Comparison of ENCODE assay signal across 20 cellular contexts in the genomic region with DNA sequence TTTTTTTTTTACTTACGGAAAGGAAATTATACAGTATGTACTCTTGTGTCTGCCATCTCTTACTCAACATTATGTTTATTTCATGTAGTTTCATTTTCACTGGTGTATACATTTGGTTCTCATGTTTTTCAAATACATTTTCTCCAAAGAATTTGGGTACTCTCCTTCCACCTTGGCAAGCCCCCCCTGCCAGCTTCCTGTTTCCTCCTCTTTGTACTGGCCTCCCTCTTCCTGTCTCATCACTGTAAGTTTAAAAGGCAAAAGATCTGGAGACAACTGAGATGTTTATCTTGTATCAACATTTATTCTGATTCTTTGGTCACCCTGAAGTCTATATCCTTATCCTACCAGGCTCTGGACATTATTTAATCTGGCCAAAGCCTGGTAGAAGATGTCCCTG.
A peak's percentile ranks its signal among the peaks of the same experiment; 100 is the strongest.
DNase-seq lines count a peak whose midpoint lies in the region; ATAC-seq and TF ChIP-seq lines count a peak whose summit lies in the region.
"Had no signal": no experiment of that assay in that cellular context is flagged by ENCODE, and none has a peak within 500 bp of the region (broad histone marks: within the 10 kb centered on the region; RNA-seq: fewer than 3 reads in every experiment).

No MANE protein-coding gene starts in this region.

- H3K4me1 Mint-ChIP-seq in activated CD4-positive, alpha-beta T cell treated with anti-CD3 and anti-CD28 coated beads for 36 hours: peaks cover 15% of the 10 kb centered on the region
- H3K4me1 Mint-ChIP-seq in CD4-positive, alpha-beta T cell (ENCODE audit: low read depth): peaks cover 17% of the 10 kb centered on the region
- H3K4me1 Mint-ChIP-seq in T-helper 2 cell treated with Interferon-gamma antibody and Interleukin-4, amounts not matched to agents 5 μg/mL and 100 μg/mL, for 36 hours (ENCODE audit: low read depth): peaks cover 8% of the 10 kb centered on the region
- peaks cover 16% of the 10 kb centered on the region for H3K4me1 Mint-ChIP-seq in mesothelial cell of epicardium
- H3K4me1 Mint-ChIP-seq: IgD-negative memory B cell had no signal

- H3K4me1 ChIP-seq in gastrocnemius medialis: peaks cover 3 to 7% of the 10 kb centered on the region in 2 donors

- ATAC-seq in activated CD4-positive, alpha-beta T cell treated with anti-CD3 and anti-CD28 coated beads for 36 hours: no peak
- no peak for ATAC-seq in CD4-positive, alpha-beta T cell (ENCODE audit: poor library complexity)
- ATAC-seq in HG02938 (IDR thresholded peaks at IDR 0.05; ENCODE audit: unreplicated experiment) (no peak), gastrocnemius medialis (no peak)
- ATAC-seq: esophagus mucosa had no signal

- peak overlapping the region; percentile 70 for H3K27ac Mint-ChIP-seq in activated CD4-positive, alpha-beta T cell treated with anti-CD3 and anti-CD28 coated beads for 36 hours
- H3K27ac Mint-ChIP-seq in CD4-positive, alpha-beta T cell: peak overlapping the region; percentile 67
- peak overlapping the region; percentile 20 for H3K27ac Mint-ChIP-seq in T-helper 2 cell treated with Interferon-gamma antibody and Interleukin-4, amounts not matched to agents 5 μg/mL and 100 μg/mL, for 36 hours
- peak overlapping the region; percentile 0 for H3K27ac Mint-ChIP-seq in mesothelial cell of epicardium
- H3K27ac Mint-ChIP-seq: IgD-negative memory B cell had no signal

- TF ChIP-seq CTCF in CD4-positive, alpha-beta T cell (IDR thresholded peaks at IDR 0.05): no peak
- TF ChIP-seq CTCF in mesothelial cell of epicardium (IDR thresholded peaks at IDR 0.05; ENCODE audit: unreplicated experiment) (no peak), gastrocnemius medialis (IDR thresholded peaks at IDR 0.05 in 4 of 5, conservative IDR thresholded peaks at IDR 0.05 in 1 of 5) (no peak)

- no peak overlapping the region for H3K4me3 ChIP-seq in gastrocnemius medialis
- H3K4me3 ChIP-seq: ascending aorta had no signal

- H3K36me3 Mint-ChIP-seq in activated CD4-positive, alpha-beta T cell treated with anti-CD3 and anti-CD28 coated beads for 36 hours (ENCODE audit: low read depth): no peaks in the 10 kb centered on the region
- H3K36me3 Mint-ChIP-seq in CD4-positive, alpha-beta T cell (ENCODE audit: low read depth): no peaks in the 10 kb centered on the region
- no peaks in the 10 kb centered on the region for H3K36me3 Mint-ChIP-seq in T-helper 2 cell treated with Interferon-gamma antibody and Interleukin-4, amounts not matched to agents 5 μg/mL and 100 μg/mL, for 36 hours (ENCODE audit: low read depth)
- H3K36me3 Mint-ChIP-seq in mesothelial cell of epicardium: peaks cover 1% of the 10 kb centered on the region
- H3K36me3 Mint-ChIP-seq: IgD-negative memory B cell had no signal

- H3K27ac ChIP-seq in CD4-positive, alpha-beta T cell (ENCODE audit: low read depth, low read length): no peak overlapping the region
- H3K27ac ChIP-seq in gastrocnemius medialis: no peak overlapping the region

- in situ Hi-C loops in gastrocnemius medialis (cut with MboI; ENCODE audit: low sequenced_read_pairs in 4 of 4): no loop called here

- no peak for DNase-seq in activated CD4-positive, alpha-beta T cell treated with anti-CD3 and anti-CD28 coated beads for 36 hours
- DNase-seq in activated CD4-positive, alpha-beta T cell treated with anti-CD3 and anti-CD28 coated beads for 4 hours: no peak
- DNase-seq in CD4-positive, alpha-beta T cell: no peak
- no peak for DNase-seq in T-helper 2 cell treated with Interferon-gamma antibody and Interleukin-4, amounts not matched to agents 5 μg/mL and 100 μg/mL, for 36 hours (ENCODE audit: low spot score)
- no peak for DNase-seq in mesothelial cell of epicardium (ENCODE audit: low spot score in 2 of 2, unreplicated experiment in 2 of 2)
- DNase-seq in stimulated activated CD4-positive, alpha-beta T cell treated with anti-CD3 and anti-CD28 coated beads, Interleukin-2, amount 100 ng/mL, for 48 hours: no peak
- DNase-seq in gastrocnemius medialis: no peak
- DNase-seq: activated effector memory CD4-positive, alpha-beta T cell treated with Interleukin-2 at 50 U/mL for 16 hours; C1 segment of cervical spinal cord; GOT3; kidney glomerular epithelial cell; mammary epithelial cell; NCI-H446; posterior cingulate gyrus; stimulated activated CD4-positive, alpha-beta T cell treated with anti-CD3 and anti-CD28 coated beads, Interleukin-15, amount 100 ng/mL, for 24 hours had no signal

- TF ChIP-seq POLR2A in gastrocnemius medialis (IDR thresholded peaks at IDR 0.05): no peak

- H3K9me3 ChIP-seq in CD4-positive, alpha-beta T cell (ENCODE audit: control insufficient read depth, low read length): no peaks in the 10 kb centered on the region
- no peaks in the 10 kb centered on the region for H3K9me3 ChIP-seq in gastrocnemius medialis
- H3K9me3 ChIP-seq: ascending aorta had no signal

- H3K27me3 Mint-ChIP-seq in activated CD4-positive, alpha-beta T cell treated with anti-CD3 and anti-CD28 coated beads for 36 hours: no peaks in the 10 kb centered on the region
- H3K27me3 Mint-ChIP-seq in CD4-positive, alpha-beta T cell: no peaks in the 10 kb centered on the region
- H3K27me3 Mint-ChIP-seq in T-helper 2 cell treated with Interferon-gamma antibody and Interleukin-4, amounts not matched to agents 5 μg/mL and 100 μg/mL, for 36 hours (ENCODE audit: low read depth): no peaks in the 10 kb centered on the region
- H3K27me3 Mint-ChIP-seq in mesothelial cell of epicardium (ENCODE audit: low read depth): no peaks in the 10 kb centered on the region
- H3K27me3 Mint-ChIP-seq: central memory CD8-positive, alpha-beta T cell; IgD-negative memory B cell had no signal

- no peaks in the 10 kb centered on the region for H3K9me3 Mint-ChIP-seq in activated CD4-positive, alpha-beta T cell treated with anti-CD3 and anti-CD28 coated beads for 36 hours (ENCODE audit: low read depth)
- H3K9me3 Mint-ChIP-seq in CD4-positive, alpha-beta T cell: no peaks in the 10 kb centered on the region
- no peaks in the 10 kb centered on the region for H3K9me3 Mint-ChIP-seq in T-helper 2 cell treated with Interferon-gamma antibody and Interleukin-4, amounts not matched to agents 5 μg/mL and 100 μg/mL, for 36 hours
- H3K9me3 Mint-ChIP-seq in mesothelial cell of epicardium: no peaks in the 10 kb centered on the region
- H3K9me3 Mint-ChIP-seq: central memory CD8-positive, alpha-beta T cell; IgD-negative memory B cell had no signal

- POLR2A ChIA-PET in activated CD4-positive, alpha-beta T cell treated with anti-CD3 and anti-CD28 coated beads for 36 hours (lab: Charles Lee): no interaction called here
- POLR2A ChIA-PET in CD4-positive, alpha-beta T cell (lab: Charles Lee): no interaction called here

- no peak overlapping the region for H3K4me3 Mint-ChIP-seq in activated CD4-positive, alpha-beta T cell treated with anti-CD3 and anti-CD28 coated beads for 36 hours
- peak overlapping the region; percentile 0 for H3K4me3 Mint-ChIP-seq in CD4-positive, alpha-beta T cell
- peak overlapping the region; percentile 58 for H3K4me3 Mint-ChIP-seq in T-helper 2 cell treated with Interferon-gamma antibody and Interleukin-4, amounts not matched to agents 5 μg/mL and 100 μg/mL, for 36 hours
- no peak overlapping the region for H3K4me3 Mint-ChIP-seq in mesothelial cell of epicardium
- H3K4me3 Mint-ChIP-seq: central memory CD8-positive, alpha-beta T cell; IgD-negative memory B cell had no signal

- H3K27me3 ChIP-seq in CD4-positive, alpha-beta T cell (ENCODE audit: control insufficient read depth, insufficient read depth, low read length): no peaks in the 10 kb centered on the region
- H3K27me3 ChIP-seq in gastrocnemius medialis: no peaks in the 10 kb centered on the region
- H3K27me3 ChIP-seq: ascending aorta had no signal

- H3K36me3 ChIP-seq in gastrocnemius medialis: no peaks in the 10 kb centered on the region

- intact Hi-C loops in activated CD4-positive, alpha-beta T cell treated with anti-CD3 and anti-CD28 coated beads for 36 hours (cut with DNase I, micrococcal nuclease): no loop called here
- intact Hi-C loops in CD4-positive, alpha-beta T cell (cut with DNase I, micrococcal nuclease): no loop called here
- intact Hi-C loops in gastrocnemius medialis (cut with DNase I; ENCODE audit: low total_unique reads): no loop called here

- CTCF ChIA-PET in activated CD4-positive, alpha-beta T cell treated with anti-CD3 and anti-CD28 coated beads for 36 hours (lab: Charles Lee): interaction anchor here (0.7 kb wide), 1 partner anchor 388 kb away, joined by 3 read pairs; no protein-coding TSS in a partner anchor
- CTCF ChIA-PET in CD4-positive, alpha-beta T cell (lab: Charles Lee): no interaction called here

Comparison
In these comparisons a context has a peak if more than half of its experiments do, and no peak if none do; other contexts are left out.
1. H3K27ac Mint-ChIP-seq: peak in every context shown above with its lines; median percentile 70 in activated CD4-positive, alpha-beta T cell treated with anti-CD3 and anti-CD28 coated beads for 36 hours; 67 in CD4-positive, alpha-beta T cell; 20 in T-helper 2 cell treated with Interferon-gamma antibody and Interleukin-4, amounts not matched to agents 5 μg/mL and 100 μg/mL, for 36 hours; 0 in mesothelial cell of epicardium.
2. H3K4me3 Mint-ChIP-seq: peak in CD4-positive, alpha-beta T cell (single experiment) and T-helper 2 cell treated with Interferon-gamma antibody and Interleukin-4, amounts not matched to agents 5 μg/mL and 100 μg/mL, for 36 hours (single experiment); none in activated CD4-positive, alpha-beta T cell treated with anti-CD3 and anti-CD28 coated beads for 36 hours (single experiment) and mesothelial cell of epicardium (single experiment).